In genomic region chr3:108486272-108486787, GRCh38 we compare ENCODE assay signal across 18 cellular contexts. TPM values are rescaled to one million over a fixed set of nuclear protein-coding genes. Genes with fewer than 3 reads are reported as not detected.
DNase-seq lines count a peak whose midpoint lies in the region; ATAC-seq, FAIRE-seq and TF ChIP-seq lines count a peak whose summit lies in the region.
"Had no signal": no experiment of that assay in that cellular context is flagged by ENCODE, and none has a peak within 500 bp of the region (broad histone marks: within the 10 kb centered on the region; RNA-seq: fewer than 3 reads in every experiment).

No MANE protein-coding gene starts in this region.

- H3K9ac ChIP-seq in adipocyte (ENCODE audit: low read length): peak overlapping the region; percentile 32

- ATAC-seq in gastrocnemius medialis: no peak
- ATAC-seq: activated CD4-positive, alpha-beta T cell treated with anti-CD3 and anti-CD28 coated beads for 36 hours; natural killer cell treated with Interleukin-12 subunit alpha and Interleukin-12 subunit beta and Interleukin-15 and Interleukin-18, amount 100 ng/mL, for 72 hours; stimulated activated naive CD8-positive, alpha-beta T cell treated with anti-CD3 and anti-CD28 coated beads, Interleukin-15, amount 100 ng/mL, for 72 hours had no signal

- H3K4me1 ChIP-seq in adipocyte (ENCODE audit: control insufficient read depth, insufficient read depth, low read length): peaks cover 33% of the 10 kb centered on the region
- peaks cover 13 to 14% of the 10 kb centered on the region in 2 donors for H3K4me1 ChIP-seq in gastrocnemius medialis
- H3K4me1 ChIP-seq: upper lobe of left lung had no signal

- H3K27me3 ChIP-seq in adipocyte (replicated peaks; ENCODE audit: control insufficient read depth, insufficient read depth, low read length) (no peaks in the 10 kb centered on the region), gastrocnemius medialis (no peaks in the 10 kb centered on the region)
- H3K27me3 ChIP-seq: spleen, upper lobe of left lung had no signal

- intact Hi-C loops in gastrocnemius medialis (cut with DNase I; ENCODE audit: low total_unique reads): no loop called here

- no peak for DNase-seq in H54 (ENCODE audit: insufficient read length, low spot score)
- no peak for DNase-seq in adipocyte (ENCODE audit: low read depth)
- no peak for DNase-seq in gastrocnemius medialis
- no peak for DNase-seq in DMS79 (lab: John Stamatoyannopoulos, UW)
- DNase-seq in HT-29 (ENCODE audit: low spot score): no peak
- no peak for DNase-seq in NCI-H2029 treated with DMSO at 0.1 percent for 48 hours (lab: John Stamatoyannopoulos, UW)
- DNase-seq: activated CD4-positive, alpha-beta T cell treated with anti-CD3 and anti-CD28 coated beads for 36 hours; activated T-cell treated with anti-CD3 and anti-CD28 coated beads, Interleukin-2, amount 50 U/mL, for 48 hours; AML-193; MV-4-11; spleen; stimulated activated CD4-positive, alpha-beta T cell treated with anti-CD3 and anti-CD28 coated beads, Interleukin-4, amount 100 ng/mL, for 4 hours; stimulated activated naive CD8-positive, alpha-beta T cell treated with anti-CD3 and anti-CD28 coated beads, Interleukin-15, amount 100 ng/mL, for 72 hours; upper lobe of left lung had no signal

- in situ Hi-C loops in gastrocnemius medialis (cut with MboI; ENCODE audit: low sequenced_read_pairs in 4 of 4): no loop called here

- no peaks in the 10 kb centered on the region for H3K9me3 ChIP-seq in adipocyte (ENCODE audit: control insufficient read depth, low read length)
- H3K9me3 ChIP-seq in gastrocnemius medialis: no peaks in the 10 kb centered on the region
- H3K9me3 ChIP-seq: spleen, upper lobe of left lung had no signal

- no peak for TF ChIP-seq POLR2A in H54 (IDR thresholded peaks at IDR 0.05; ENCODE audit: low read depth, low read length)
- no peak for TF ChIP-seq POLR2A in gastrocnemius medialis (IDR thresholded peaks at IDR 0.05)

- TF ChIP-seq CTCF in gastrocnemius medialis (IDR thresholded peaks at IDR 0.05 in 4 of 5, conservative IDR thresholded peaks at IDR 0.05 in 1 of 5): no peak

- peak; percentile 33 for FAIRE-seq in H54 (lab: Jason Lieb, UNC)
- FAIRE-seq in islet of Langerhans (lab: Jason Lieb, UNC): peak; percentile 5
- FAIRE-seq: colon, TTC549 had no signal

- H3K4me3 ChIP-seq in adipocyte (ENCODE audit: low read length) (no peak overlapping the region), gastrocnemius medialis (no peak overlapping the region)
- H3K4me3 ChIP-seq: spleen, upper lobe of left lung had no signal

- peak overlapping the region in 3 of 4 donors; percentile 44 to 56 (median 47) for H3K27ac ChIP-seq in gastrocnemius medialis
- H3K27ac ChIP-seq: spleen, upper lobe of left lung had no signal

- H3K36me3 ChIP-seq in adipocyte (ENCODE audit: control insufficient read depth, insufficient read depth, low read length, severe bottlenecking) (no peaks in the 10 kb centered on the region), gastrocnemius medialis (no peaks in the 10 kb centered on the region)
- H3K36me3 ChIP-seq: spleen, upper lobe of left lung had no signal

RNA-seq across cellular contexts. Expression of gene MYH15, which starts 24.1 kb away (rescaled TPM):
- total RNA-seq in gastrocnemius medialis: under 1 TPM in 3 of 4 donors, not detected in 1; 0.10 to 0.27 (median 0.13) TPM
- 0.31 TPM in 1 of 2 replicates, not detected in the other for total RNA-seq in HT-29 (2014; rRNA removed; shearing (Covaris generic))
